ENCODE assay signal across 8 cellular contexts in the genomic region with DNA sequence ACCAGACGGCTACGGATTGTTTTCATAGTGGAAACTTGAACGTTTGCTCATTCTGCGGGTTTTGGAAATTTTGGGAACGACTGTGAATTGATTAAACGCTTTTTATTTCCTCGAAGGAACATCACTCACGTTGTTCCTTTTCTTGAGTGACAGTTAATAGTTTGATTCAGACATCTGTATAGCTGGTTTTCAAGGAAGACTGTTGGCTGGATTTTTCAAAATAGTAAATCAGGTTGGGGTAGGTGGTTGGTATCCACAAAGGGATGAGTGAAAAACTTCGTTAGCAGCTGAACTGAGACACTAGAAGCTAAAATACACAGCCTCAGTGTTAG. TPM values are rescaled to one million over a fixed set of nuclear protein-coding genes. Genes with fewer than 3 reads are reported as not detected.
DNase-seq lines count a peak whose midpoint lies in the region; ATAC-seq and TF ChIP-seq lines count a peak whose summit lies in the region.

No MANE protein-coding gene starts in this region.

- no peak overlapping the region for H3K23ac ChIP-seq in mesendoderm (ENCODE audit: low read length)

- DNase-seq in cardiac muscle cell (ENCODE audit: low read depth in 1 of 2, low spot score in 1 of 2) (no peak), left cardiac atrium (no peak), MCF 10A (ENCODE audit: unreplicated experiment) (no peak), mesendoderm (no peak), germinal center (ENCODE audit: low spot score) (no peak), NCI-H748 treated with DMSO at 0.1 percent for 48 hours (lab: John Stamatoyannopoulos, UW) (no peak)
- no peak for DNase-seq in stimulated activated CD4-positive, alpha-beta T cell treated with anti-CD3 and anti-CD28 coated beads, Interleukin-12 subunit alpha, Interleukin-12 subunit beta, amount 100 ng/mL, for 4 hours

- peaks cover 40% of the 10 kb centered on the region for H3K79me2 ChIP-seq in mesendoderm (ENCODE audit: control insufficient read depth, insufficient read depth, low read length)

- TF ChIP-seq CTCF in cardiac muscle cell (IDR thresholded peaks at IDR 0.05; ENCODE audit: low read depth, low read length) (no peak), MCF 10A (IDR thresholded peaks at IDR 0.05; ENCODE audit: unreplicated experiment) (no peak)

- H4K8ac ChIP-seq in mesendoderm (ENCODE audit: low read depth, low read length) = no peak overlapping the region

- H3K4me3 ChIP-seq in cardiac muscle cell (peak overlapping the region; percentile 84), mesendoderm (ENCODE audit: low read length) (peak overlapping the region; percentile 49), urinary bladder (ENCODE audit: low read depth, low read length) (peak overlapping the region; percentile 91)

- H3K18ac ChIP-seq in mesendoderm (ENCODE audit: low read length) = peak overlapping the region; percentile 93

- no peak overlapping the region for H2BK5ac ChIP-seq in mesendoderm (ENCODE audit: low read length)

- H3K9ac ChIP-seq in mesendoderm (ENCODE audit: low read length) = peak overlapping the region; percentile 67

- H3K27ac Mint-ChIP-seq in MCF 10A (ENCODE audit: low read depth, unreplicated experiment) = peak overlapping the region; percentile 88

- H3K4ac ChIP-seq in mesendoderm (ENCODE audit: low read depth, low read length) = no peak overlapping the region

- H3K4me2 ChIP-seq in mesendoderm (ENCODE audit: low read length) = peak overlapping the region; percentile 47

- no peak overlapping the region for H2AK5ac ChIP-seq in mesendoderm (ENCODE audit: low read length)

- intact Hi-C loops in left cardiac atrium (cut with DNase I) (no loop called here), MCF 10A (cut with micrococcal nuclease) (no loop called here)

- no peaks in the 10 kb centered on the region for H3K9me3 ChIP-seq in cardiac muscle cell (ENCODE audit: low read depth)

- peaks cover 53% of the 10 kb centered on the region for H3K4me1 Mint-ChIP-seq in MCF 10A (ENCODE audit: insufficient read depth, unreplicated experiment)

- no peak overlapping the region for H2BK15ac ChIP-seq in mesendoderm (replicated peaks; ENCODE audit: low read depth)

- H2BK120ac ChIP-seq in mesendoderm (ENCODE audit: low read depth, low read length) = no peak overlapping the region

- WGBS in mesendoderm (ENCODE audit: extremely low coverage, insufficient coverage, low lambda C conversion rate) = no CpG with 5 or more reads among the region's 9 CpGs
- 3% methylated on average over 9 of the region's 9 CpGs for WGBS in urinary bladder

- no peaks in the 10 kb centered on the region for H3K9me3 Mint-ChIP-seq in MCF 10A (ENCODE audit: unreplicated experiment)

- H3K79me1 ChIP-seq in mesendoderm (ENCODE audit: low read length) = peaks cover 19% of the 10 kb centered on the region

- POLR2A ChIA-PET in MCF 10A (lab: Yijun Ruan, JAX) = interaction anchor here (0.6 to 3.4 kb wide), 10 partner anchors 8 to 146 kb away, joined by 3 to 20 read pairs (median 6); a partner anchor contains a TSS

- no peaks in the 10 kb centered on the region for H3K36me3 Mint-ChIP-seq in MCF 10A (ENCODE audit: insufficient read depth, unreplicated experiment)

- H3K4me1 ChIP-seq in cardiac muscle cell (ENCODE audit: low read depth) (peaks cover 7% of the 10 kb centered on the region), mesendoderm (ENCODE audit: control insufficient read depth, low read depth, low read length) (peaks cover 10% of the 10 kb centered on the region), urinary bladder (ENCODE audit: insufficient read depth) (no peaks in the 10 kb centered on the region)

- no peak overlapping the region for H4K5ac ChIP-seq in mesendoderm (ENCODE audit: low read length)

- H3K36me3 ChIP-seq in cardiac muscle cell = no peaks in the 10 kb centered on the region
- H3K36me3 ChIP-seq in mesendoderm (ENCODE audit: control insufficient read depth, insufficient read depth, low read length) = no peaks in the 10 kb centered on the region
- H3K36me3 ChIP-seq in urinary bladder (ENCODE audit: insufficient read depth) = no peaks in the 10 kb centered on the region

- peak overlapping the region; percentile 69 for H3K56ac ChIP-seq in mesendoderm (ENCODE audit: low read length)

- H3K27me3 Mint-ChIP-seq in MCF 10A (ENCODE audit: insufficient read depth, unreplicated experiment) = no peaks in the 10 kb centered on the region

- peak overlapping the region; percentile 91 for H3K4me3 Mint-ChIP-seq in MCF 10A (ENCODE audit: unreplicated experiment)

- ATAC-seq in left cardiac atrium = no peak

- H3K27ac ChIP-seq in cardiac muscle cell = peak overlapping the region; percentile 88
- H3K27ac ChIP-seq in mesendoderm (ENCODE audit: low read depth, low read length) = no peak overlapping the region
- no peak overlapping the region for H3K27ac ChIP-seq in urinary bladder (ENCODE audit: low read depth)

- CTCF ChIA-PET in MCF 10A (lab: Yijun Ruan, JAX) = interaction anchor here (0.6 to 4.0 kb wide), 6 partner anchors 9 to 106 kb away, joined by 3 to 24 read pairs (median 4); no protein-coding TSS in a partner anchor

- H3K27me3 ChIP-seq in cardiac muscle cell = no peaks in the 10 kb centered on the region
- H3K27me3 ChIP-seq in mesendoderm (ENCODE audit: insufficient read depth, low read length, poor library complexity) = no peaks in the 10 kb centered on the region

- BruUV-seq in MCF 10A (replicated peaks; lab: Mats Ljungman, UMichigan) = no TSS peak

RNA-seq across cellular contexts. Expression of a gene that starts 1.1 kb away (rescaled TPM):
- 17.2 and 18.1 TPM in 2 replicates for total RNA-seq in cardiac muscle cell
- polyA plus RNA-seq in cardiac muscle cell = 11.1 and 25.0 TPM in 2 replicates
- total RNA-seq in left cardiac atrium = 10 to 100 TPM; 17.3 to 27.1 TPM
- 27.6 and 29.4 TPM in 2 replicates for total RNA-seq in MCF 10A (2022)
- 21.7 TPM for polyA plus RNA-seq in mesendoderm (2013, experiment 1 of 2)
- 21.0 TPM for polyA plus RNA-seq in mesendoderm (2013, experiment 2 of 2)
- 120 TPM for total RNA-seq in urinary bladder
- polyA plus RNA-seq in urinary bladder = 14.9 TPM
